1 cellular context compared by ENCODE assay signal in genomic region chr5:10337986-10338385, GRCh38.
TF ChIP-seq lines count a peak whose summit lies in the region.

No MANE protein-coding gene starts in this region.

TF ChIP-seq in H1, 55 proteins besides CTCF, POLR2A, EP300 and RAD21:
- TF ChIP-seq E2F6 (IDR thresholded peaks at IDR 0.05) (no peak), POLR2AphosphoS5 (IDR thresholded peaks at IDR 0.05; ENCODE audit: low read depth, low read length) (no peak), TEAD4 (IDR thresholded peaks at IDR 0.05; ENCODE audit: low read depth, low read length) (no peak), PHF8 (conservative IDR thresholded peaks at IDR 0.05; ENCODE audit: low read depth, low read length) (no peak), USF2 (IDR thresholded peaks at IDR 0.05; ENCODE audit: low read length) (no peak), TAF7 (optimal IDR thresholded peaks at IDR 0.05; ENCODE audit: borderline replicate concordance, low read depth, low read length) (no peak), NRF1 (IDR thresholded peaks at IDR 0.05; ENCODE audit: low read depth, low read length) (no peak), SAP30 (IDR thresholded peaks at IDR 0.05; ENCODE audit: insufficient read depth, insufficient replicate concordance, low read length) (no peak), JUND (IDR thresholded peaks at IDR 0.05; ENCODE audit: low read length) (no peak), RXRA (IDR thresholded peaks at IDR 0.05; ENCODE audit: insufficient read depth, low read depth, low read length) (no peak)
